1 cellular context compared by ENCODE assay signal in the genomic region with DNA sequence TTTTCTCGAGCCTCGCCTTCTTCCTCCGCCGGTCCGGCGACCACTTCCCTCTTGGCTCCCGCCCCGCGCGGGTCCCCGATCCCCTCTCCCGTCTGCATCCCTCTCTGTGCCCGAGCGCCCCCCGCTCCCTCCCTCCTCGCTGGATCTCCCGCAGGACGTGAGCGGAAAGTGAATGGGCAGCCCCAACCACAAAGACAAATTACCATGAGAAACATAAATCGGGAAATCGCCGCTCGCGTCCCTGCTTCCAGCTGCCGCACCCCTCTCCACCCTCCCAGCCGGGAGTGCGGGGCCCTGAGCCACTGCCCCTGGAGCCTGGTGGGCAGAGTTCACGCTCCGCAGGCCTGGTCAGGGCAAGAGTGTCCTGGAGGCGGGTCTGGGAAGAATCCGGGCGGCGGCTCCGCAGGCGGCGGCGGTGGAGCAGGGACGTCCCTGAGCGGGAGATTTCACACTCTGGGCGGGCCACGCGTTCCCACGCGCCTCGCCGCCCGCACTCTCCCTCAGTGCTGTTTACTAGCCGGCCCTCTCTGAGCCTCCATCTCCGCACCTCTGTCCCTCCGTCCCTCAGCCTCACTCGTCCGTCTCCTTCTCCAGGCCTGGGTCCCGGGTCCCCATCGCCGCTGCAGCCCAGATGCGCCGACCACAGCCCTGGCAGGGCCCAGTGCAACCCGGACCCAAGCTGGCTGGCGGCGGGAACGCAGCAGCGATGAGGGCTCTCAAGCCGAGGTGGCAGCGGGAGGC.
TF ChIP-seq lines count a peak whose summit lies in the region.

No MANE protein-coding gene starts in this region.

TF ChIP-seq in HepG2, 621 proteins besides CTCF, POLR2A, EP300 and RAD21 (continued from another document and continues in another):
- TF ChIP-seq, protein P1, sequence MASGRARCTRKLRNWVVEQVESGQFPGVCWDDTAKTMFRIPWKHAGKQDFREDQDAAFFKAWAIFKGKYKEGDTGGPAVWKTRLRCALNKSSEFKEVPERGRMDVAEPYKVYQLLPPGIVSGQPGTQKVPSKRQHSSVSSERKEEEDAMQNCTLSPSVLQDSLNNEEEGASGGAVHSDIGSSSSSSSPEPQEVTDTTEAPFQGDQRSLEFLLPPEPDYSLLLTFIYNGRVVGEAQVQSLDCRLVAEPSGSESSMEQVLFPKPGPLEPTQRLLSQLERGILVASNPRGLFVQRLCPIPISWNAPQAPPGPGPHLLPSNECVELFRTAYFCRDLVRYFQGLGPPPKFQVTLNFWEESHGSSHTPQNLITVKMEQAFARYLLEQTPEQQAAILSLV (CRISPR knock-in tag; IDR thresholded peaks at IDR 0.05; ENCODE audit: borderline replicate concordance) = peak; percentile 9; the same call in 1 of the 2 replicates
- TF ChIP-seq ZNF7 (CRISPR knock-in tag; IDR thresholded peaks at IDR 0.05) (no peak), ZSCAN31 (CRISPR knock-in tag; IDR thresholded peaks at IDR 0.05; ENCODE audit: low read depth) (0 out of 2 replicates have a peak, but pooled peaks have one; percentile 54), AHR (CRISPR knock-in tag; IDR thresholded peaks at IDR 0.05) (no peak), GABPB1 (CRISPR knock-in tag; IDR thresholded peaks at IDR 0.05) (no peak; the same call in 1 of the 2 replicates), ZBTB10 (CRISPR knock-in tag; IDR thresholded peaks at IDR 0.05; ENCODE audit: borderline replicate concordance) (no peak), DNMT3B (CRISPR knock-in tag; conservative IDR thresholded peaks at IDR 0.05) (no peak), ATF7-NPFF (CRISPR knock-in tag; IDR thresholded peaks at IDR 0.05; ENCODE audit: low read depth) (no peak), SALL1 (CRISPR knock-in tag; IDR thresholded peaks at IDR 0.05) (peak; percentile 27; the same call in 1 of the 2 replicates), ZBTB3 (CRISPR knock-in tag; IDR thresholded peaks at IDR 0.05; ENCODE audit: borderline replicate concordance, low read depth) (no peak), ZNF883 (CRISPR knock-in tag; IDR thresholded peaks at IDR 0.05; ENCODE audit: not compliant biosample characterization) (peak; percentile 65), ZBTB2 (CRISPR knock-in tag; IDR thresholded peaks at IDR 0.05; ENCODE audit: low read depth) (no peak), ZNF34 (CRISPR knock-in tag; IDR thresholded peaks at IDR 0.05; ENCODE audit: borderline replicate concordance) (no peak), ZNF768 (CRISPR knock-in tag; IDR thresholded peaks at IDR 0.05) (peak; percentile 74; the same call in 1 of the 2 replicates), ZNF275 (CRISPR knock-in tag; IDR thresholded peaks at IDR 0.05; ENCODE audit: borderline replicate concordance) (no peak), ARNT (IDR thresholded peaks at IDR 0.05) (no peak), NFATC3 (CRISPR knock-in tag; IDR thresholded peaks at IDR 0.05) (no peak), MXD3 (CRISPR knock-in tag; IDR thresholded peaks at IDR 0.05) (peak; percentile 20; the same call in 1 of the 2 replicates), FOXO1 (CRISPR knock-in tag; IDR thresholded peaks at IDR 0.05) (no peak), SIX1 (CRISPR knock-in tag; IDR thresholded peaks at IDR 0.05; ENCODE audit: borderline replicate concordance) (no peak), SMARCC2 (IDR thresholded peaks at IDR 0.05) (no peak), MLXIP (CRISPR knock-in tag; IDR thresholded peaks at IDR 0.05; ENCODE audit: borderline replicate concordance) (no peak), RBAK (CRISPR knock-in tag; IDR thresholded peaks at IDR 0.05) (no peak), ZNF30 (CRISPR knock-in tag; IDR thresholded peaks at IDR 0.05) (no peak), SSRP1 (CRISPR knock-in tag; IDR thresholded peaks at IDR 0.05) (no peak)
- TF ChIP-seq, protein P2, sequence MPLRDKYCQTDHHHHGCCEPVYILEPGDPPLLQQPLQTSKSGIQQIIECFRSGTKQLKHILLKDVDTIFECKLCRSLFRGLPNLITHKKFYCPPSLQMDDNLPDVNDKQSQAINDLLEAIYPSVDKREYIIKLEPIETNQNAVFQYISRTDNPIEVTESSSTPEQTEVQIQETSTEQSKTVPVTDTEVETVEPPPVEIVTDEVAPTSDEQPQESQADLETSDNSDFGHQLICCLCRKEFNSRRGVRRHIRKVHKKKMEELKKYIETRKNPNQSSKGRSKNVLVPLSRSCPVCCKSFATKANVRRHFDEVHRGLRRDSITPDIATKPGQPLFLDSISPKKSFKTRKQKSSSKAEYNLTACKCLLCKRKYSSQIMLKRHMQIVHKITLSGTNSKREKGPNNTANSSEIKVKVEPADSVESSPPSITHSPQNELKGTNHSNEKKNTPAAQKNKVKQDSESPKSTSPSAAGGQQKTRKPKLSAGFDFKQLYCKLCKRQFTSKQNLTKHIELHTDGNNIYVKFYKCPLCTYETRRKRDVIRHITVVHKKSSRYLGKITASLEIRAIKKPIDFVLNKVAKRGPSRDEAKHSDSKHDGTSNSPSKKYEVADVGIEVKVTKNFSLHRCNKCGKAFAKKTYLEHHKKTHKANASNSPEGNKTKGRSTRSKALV (CRISPR knock-in tag; IDR thresholded peaks at IDR 0.05) = peak; percentile 18; the same call in 1 of the 2 replicates
- TF ChIP-seq, protein P3, sequence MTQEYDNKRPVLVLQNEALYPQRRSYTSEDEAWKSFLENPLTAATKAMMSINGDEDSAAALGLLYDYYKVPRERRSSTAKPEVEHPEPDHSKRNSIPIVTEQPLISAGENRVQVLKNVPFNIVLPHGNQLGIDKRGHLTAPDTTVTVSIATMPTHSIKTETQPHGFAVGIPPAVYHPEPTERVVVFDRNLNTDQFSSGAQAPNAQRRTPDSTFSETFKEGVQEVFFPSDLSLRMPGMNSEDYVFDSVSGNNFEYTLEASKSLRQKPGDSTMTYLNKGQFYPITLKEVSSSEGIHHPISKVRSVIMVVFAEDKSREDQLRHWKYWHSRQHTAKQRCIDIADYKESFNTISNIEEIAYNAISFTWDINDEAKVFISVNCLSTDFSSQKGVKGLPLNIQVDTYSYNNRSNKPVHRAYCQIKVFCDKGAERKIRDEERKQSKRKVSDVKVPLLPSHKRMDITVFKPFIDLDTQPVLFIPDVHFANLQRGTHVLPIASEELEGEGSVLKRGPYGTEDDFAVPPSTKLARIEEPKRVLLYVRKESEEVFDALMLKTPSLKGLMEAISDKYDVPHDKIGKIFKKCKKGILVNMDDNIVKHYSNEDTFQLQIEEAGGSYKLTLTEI (CRISPR knock-in tag; conservative IDR thresholded peaks at IDR 0.05) = no peak
- TF ChIP-seq, protein P4, sequence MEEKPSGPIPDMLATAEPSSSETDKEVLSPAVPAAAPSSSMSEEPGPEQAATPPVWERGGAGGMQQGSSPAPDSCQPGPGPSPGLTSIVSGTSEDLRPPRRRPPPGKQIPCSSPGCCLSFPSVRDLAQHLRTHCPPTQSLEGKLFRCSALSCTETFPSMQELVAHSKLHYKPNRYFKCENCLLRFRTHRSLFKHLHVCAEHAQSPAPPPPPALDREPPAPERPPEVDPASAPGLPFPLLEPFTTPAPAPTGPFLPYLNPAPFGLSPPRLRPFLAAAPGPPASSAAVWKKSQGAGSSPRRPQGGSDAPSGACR (CRISPR knock-in tag; IDR thresholded peaks at IDR 0.05) = no peak
- TF ChIP-seq, protein P5, sequence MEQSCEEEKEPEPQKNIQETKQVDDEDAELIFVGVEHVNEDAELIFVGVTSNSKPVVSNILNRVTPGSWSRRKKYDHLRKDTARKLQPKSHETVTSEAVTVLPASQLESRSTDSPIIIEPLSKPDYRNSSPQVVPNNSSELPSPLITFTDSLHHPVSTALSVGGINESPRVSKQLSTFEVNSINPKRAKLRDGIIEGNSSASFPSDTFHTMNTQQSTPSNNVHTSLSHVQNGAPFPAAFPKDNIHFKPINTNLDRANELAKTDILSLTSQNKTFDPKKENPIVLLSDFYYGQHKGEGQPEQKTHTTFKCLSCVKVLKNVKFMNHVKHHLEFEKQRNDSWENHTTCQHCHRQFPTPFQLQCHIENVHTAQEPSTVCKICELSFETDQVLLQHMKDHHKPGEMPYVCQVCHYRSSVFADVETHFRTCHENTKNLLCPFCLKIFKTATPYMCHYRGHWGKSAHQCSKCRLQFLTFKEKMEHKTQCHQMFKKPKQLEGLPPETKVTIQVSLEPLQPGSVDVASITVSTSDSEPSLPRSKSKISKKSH (CRISPR knock-in tag; IDR thresholded peaks at IDR 0.05; ENCODE audit: borderline replicate concordance) = 0 out of 2 replicates have a peak, but pooled peaks have one; percentile 51
- TF ChIP-seq, protein P6, sequence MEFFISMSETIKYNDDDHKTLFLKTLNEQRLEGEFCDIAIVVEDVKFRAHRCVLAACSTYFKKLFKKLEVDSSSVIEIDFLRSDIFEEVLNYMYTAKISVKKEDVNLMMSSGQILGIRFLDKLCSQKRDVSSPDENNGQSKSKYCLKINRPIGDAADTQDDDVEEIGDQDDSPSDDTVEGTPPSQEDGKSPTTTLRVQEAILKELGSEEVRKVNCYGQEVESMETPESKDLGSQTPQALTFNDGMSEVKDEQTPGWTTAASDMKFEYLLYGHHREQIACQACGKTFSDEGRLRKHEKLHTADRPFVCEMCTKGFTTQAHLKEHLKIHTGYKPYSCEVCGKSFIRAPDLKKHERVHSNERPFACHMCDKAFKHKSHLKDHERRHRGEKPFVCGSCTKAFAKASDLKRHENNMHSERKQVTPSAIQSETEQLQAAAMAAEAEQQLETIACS (CRISPR knock-in tag; IDR thresholded peaks at IDR 0.05) = no peak
- TF ChIP-seq, protein P7, sequence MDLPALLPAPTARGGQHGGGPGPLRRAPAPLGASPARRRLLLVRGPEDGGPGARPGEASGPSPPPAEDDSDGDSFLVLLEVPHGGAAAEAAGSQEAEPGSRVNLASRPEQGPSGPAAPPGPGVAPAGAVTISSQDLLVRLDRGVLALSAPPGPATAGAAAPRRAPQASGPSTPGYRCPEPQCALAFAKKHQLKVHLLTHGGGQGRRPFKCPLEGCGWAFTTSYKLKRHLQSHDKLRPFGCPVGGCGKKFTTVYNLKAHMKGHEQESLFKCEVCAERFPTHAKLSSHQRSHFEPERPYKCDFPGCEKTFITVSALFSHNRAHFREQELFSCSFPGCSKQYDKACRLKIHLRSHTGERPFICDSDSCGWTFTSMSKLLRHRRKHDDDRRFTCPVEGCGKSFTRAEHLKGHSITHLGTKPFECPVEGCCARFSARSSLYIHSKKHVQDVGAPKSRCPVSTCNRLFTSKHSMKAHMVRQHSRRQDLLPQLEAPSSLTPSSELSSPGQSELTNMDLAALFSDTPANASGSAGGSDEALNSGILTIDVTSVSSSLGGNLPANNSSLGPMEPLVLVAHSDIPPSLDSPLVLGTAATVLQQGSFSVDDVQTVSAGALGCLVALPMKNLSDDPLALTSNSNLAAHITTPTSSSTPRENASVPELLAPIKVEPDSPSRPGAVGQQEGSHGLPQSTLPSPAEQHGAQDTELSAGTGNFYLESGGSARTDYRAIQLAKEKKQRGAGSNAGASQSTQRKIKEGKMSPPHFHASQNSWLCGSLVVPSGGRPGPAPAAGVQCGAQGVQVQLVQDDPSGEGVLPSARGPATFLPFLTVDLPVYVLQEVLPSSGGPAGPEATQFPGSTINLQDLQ (CRISPR knock-in tag; IDR thresholded peaks at IDR 0.05) = no peak
